Comparison of ENCODE assay signal across 35 cellular contexts in genomic region chr11:27352781-27353180, GRCh38.
"Had no signal": no experiment of that assay in that cellular context is flagged by ENCODE, and none has a peak within 500 bp of the region (broad histone marks: within the 10 kb centered on the region; RNA-seq: fewer than 3 reads in every experiment).

No MANE protein-coding gene starts in this region.

- H3K36me3 Mint-ChIP-seq: activated naive CD4-positive, alpha-beta T cell treated with anti-CD3 and anti-CD28 coated beads, Interleukin-2, amount 50 U/mL, for 72 hours had no signal

- H3K4me3 ChIP-seq: adrenal gland had no signal

- H3K27me3 ChIP-seq: adrenal gland, brain microvascular endothelial cell had no signal

- H3K4me1 ChIP-seq: adrenal gland had no signal

- H3K9me3 Mint-ChIP-seq: activated CD4-positive, alpha-beta T cell treated with anti-CD3 and anti-CD28 coated beads, Interleukin-2, amount 10 ng/mL, durations not matched to agents 7 days and 5 days; activated naive CD4-positive, alpha-beta T cell treated with anti-CD3 and anti-CD28 coated beads for 36 hours; activated naive CD4-positive, alpha-beta T cell treated with anti-CD3 and anti-CD28 coated beads, Interleukin-2, amount 50 U/mL, for 72 hours; activated T-cell treated with anti-CD3 and anti-CD28 coated beads, Interleukin-2, amount 50 U/mL, for 4 hours; activated T-helper 1 cell treated with anti-CD3 and anti-CD28 coated beads, Interleukin-12 subunit alpha, Interleukin-12 subunit beta, Interleukin-2, Interleukin-4 antibody, amounts not matched to agents 30 ng/mL and 10 ng/mL and 1 ng/mL, durations not matched to agents 14 hours and 24 hours and 36 hours had no signal

- H3K27me3 Mint-ChIP-seq: activated CD4-positive, alpha-beta T cell treated with anti-CD3 and anti-CD28 coated beads, Interleukin-2, amount 10 ng/mL, durations not matched to agents 7 days and 5 days had no signal

- H3K36me3 ChIP-seq: adrenal gland, brain microvascular endothelial cell had no signal

- H3K4me1 Mint-ChIP-seq: activated CD4-positive, alpha-beta T cell treated with anti-CD3 and anti-CD28 coated beads, Interleukin-2, amount 10 ng/mL, durations not matched to agents 7 days and 5 days had no signal

- H3K9ac ChIP-seq: KMS-11 had no signal

- H3K27ac ChIP-seq: adrenal gland, brain microvascular endothelial cell, KMS-11, RWPE1, WERI-Rb-1 had no signal

- DNase-seq: activated CD4-positive, alpha-beta T cell treated with anti-CD3 and anti-CD28 coated beads for 1 hour; activated CD4-positive, alpha-beta T cell treated with anti-CD3 and anti-CD28 coated beads, Interleukin-2, amount 10 ng/mL, durations not matched to agents 7 days and 5 days; activated CD4-positive, alpha-beta T cell treated with anti-CD3 and anti-CD28 coated beads, Interleukin-2, amount 50 U/mL, for 48 hours; activated CD4-positive, CD25-positive, alpha-beta regulatory T cell; activated CD8-positive, alpha-beta memory T cell treated with anti-CD3 and anti-CD28 coated beads, Interleukin-2, amount 50 U/mL, for 4 hours; activated gamma-delta T cell treated with Interleukin-2 at 50 U/mL for 16 hours; activated naive CD4-positive, alpha-beta T cell treated with anti-CD3 and anti-CD28 coated beads for 36 hours; activated T-cell treated with anti-CD3 and anti-CD28 coated beads for 4 hours; activated T-cell treated with anti-CD3 and anti-CD28 coated beads, Interleukin-2, amount 50 U/mL, for 4 hours; adrenal gland; brain microvascular endothelial cell; central memory CD4-positive, alpha-beta T cell; MM.1S; MV-4-11; NCI-H1092; NCI-H1436 treated with DMSO at 0.1 percent for 48 hours; NCI-H1694 treated with DMSO at 0.1 percent for 48 hours; NCI-H2029; NCI-H2171; NCI-H510A; NCI-H526; NCI-H748 treated with DMSO at 0.1 percent for 48 hours; NK-92 treated with Interleukin-12 subunit alpha and Interleukin-12 subunit beta, amount 100 ng/mL, for 24 hours; PC-3; SIG-M5; SW 1271; T-helper 1 cell; T-helper 2 cell; T-helper 9 cell; WERI-Rb-1 had no signal

- ATAC-seq: activated naive CD4-positive, alpha-beta T cell treated with anti-CD3 and anti-CD28 coated beads, Interleukin-2, amount 50 U/mL, for 72 hours; activated T-cell treated with anti-CD3 and anti-CD28 coated beads, Interleukin-2, amount 50 U/mL, for 4 hours; PC-3; Right ventricle myocardium inferior had no signal

- H3K9me3 ChIP-seq: adrenal gland had no signal

- H3K27ac Mint-ChIP-seq: activated CD4-positive, alpha-beta T cell treated with anti-CD3 and anti-CD28 coated beads, Interleukin-2, amount 10 ng/mL, durations not matched to agents 7 days and 5 days; activated naive CD4-positive, alpha-beta T cell treated with anti-CD3 and anti-CD28 coated beads for 36 hours; activated naive CD4-positive, alpha-beta T cell treated with anti-CD3 and anti-CD28 coated beads, Interleukin-2, amount 50 U/mL, for 72 hours; activated T-helper 1 cell treated with anti-CD3 and anti-CD28 coated beads, Interleukin-12 subunit alpha, Interleukin-12 subunit beta, Interleukin-2, Interleukin-4 antibody, amounts not matched to agents 30 ng/mL and 10 ng/mL and 1 ng/mL, durations not matched to agents 14 hours and 24 hours and 36 hours had no signal

- H3K4me3 Mint-ChIP-seq: activated CD4-positive, alpha-beta T cell treated with anti-CD3 and anti-CD28 coated beads, Interleukin-2, amount 10 ng/mL, durations not matched to agents 7 days and 5 days; activated naive CD4-positive, alpha-beta T cell treated with anti-CD3 and anti-CD28 coated beads for 36 hours; activated T-cell treated with anti-CD3 and anti-CD28 coated beads, Interleukin-2, amount 50 U/mL, for 4 hours; activated T-helper 1 cell treated with anti-CD3 and anti-CD28 coated beads, Interleukin-12 subunit alpha, Interleukin-12 subunit beta, Interleukin-2, Interleukin-4 antibody, amounts not matched to agents 30 ng/mL and 10 ng/mL and 1 ng/mL, durations not matched to agents 14 hours and 24 hours and 36 hours had no signal
